In the genomic region with DNA sequence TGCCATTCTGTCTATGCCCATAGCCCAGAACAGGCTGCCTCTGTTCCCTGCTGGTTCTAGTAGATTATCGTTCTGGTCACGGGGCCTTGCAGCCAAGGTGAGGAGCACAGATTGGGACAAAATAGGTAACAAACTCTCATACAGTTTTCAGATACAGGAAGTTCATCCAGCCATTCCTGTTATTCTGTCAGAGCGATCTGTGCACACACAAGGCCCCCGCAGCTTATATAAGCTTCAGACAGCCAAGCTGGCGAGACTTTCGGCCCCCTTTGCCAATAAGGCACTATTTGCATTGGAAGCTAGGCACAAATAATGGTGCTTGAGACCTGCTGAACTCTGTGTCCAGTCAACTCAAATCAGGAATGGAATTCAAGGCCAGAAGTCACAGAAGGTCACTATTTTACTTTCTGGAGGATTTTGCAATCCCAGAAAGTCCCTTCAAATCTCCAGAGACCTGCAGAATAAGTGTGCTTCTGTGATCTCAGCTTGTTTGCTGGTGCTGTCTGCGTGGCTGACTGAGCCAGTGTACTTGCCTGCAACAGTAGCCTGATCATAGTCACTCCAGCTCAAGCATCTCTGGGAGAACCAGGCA, we compare ENCODE assay signal across 1 cellular context.
A peak's percentile ranks its signal among the peaks of the same experiment; 100 is the strongest.
TF ChIP-seq lines count a peak whose summit lies in the region.

No MANE protein-coding gene starts in this region.

TF ChIP-seq in HepG2, 621 proteins besides CTCF, POLR2A, EP300 and RAD21 (continued from another document and continues in another):
- TF ChIP-seq, protein P1, sequence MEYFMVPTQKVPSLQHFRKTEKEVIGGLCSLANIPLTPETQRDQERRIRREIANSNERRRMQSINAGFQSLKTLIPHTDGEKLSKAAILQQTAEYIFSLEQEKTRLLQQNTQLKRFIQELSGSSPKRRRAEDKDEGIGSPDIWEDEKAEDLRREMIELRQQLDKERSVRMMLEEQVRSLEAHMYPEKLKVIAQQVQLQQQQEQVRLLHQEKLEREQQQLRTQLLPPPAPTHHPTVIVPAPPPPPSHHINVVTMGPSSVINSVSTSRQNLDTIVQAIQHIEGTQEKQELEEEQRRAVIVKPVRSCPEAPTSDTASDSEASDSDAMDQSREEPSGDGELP (IDR thresholded peaks at IDR 0.05; ENCODE audit: borderline replicate concordance, low read depth): no peak
- TF ChIP-seq MTA3 (CRISPR knock-in tag; IDR thresholded peaks at IDR 0.05): no peak
- TF ChIP-seq, protein P2, sequence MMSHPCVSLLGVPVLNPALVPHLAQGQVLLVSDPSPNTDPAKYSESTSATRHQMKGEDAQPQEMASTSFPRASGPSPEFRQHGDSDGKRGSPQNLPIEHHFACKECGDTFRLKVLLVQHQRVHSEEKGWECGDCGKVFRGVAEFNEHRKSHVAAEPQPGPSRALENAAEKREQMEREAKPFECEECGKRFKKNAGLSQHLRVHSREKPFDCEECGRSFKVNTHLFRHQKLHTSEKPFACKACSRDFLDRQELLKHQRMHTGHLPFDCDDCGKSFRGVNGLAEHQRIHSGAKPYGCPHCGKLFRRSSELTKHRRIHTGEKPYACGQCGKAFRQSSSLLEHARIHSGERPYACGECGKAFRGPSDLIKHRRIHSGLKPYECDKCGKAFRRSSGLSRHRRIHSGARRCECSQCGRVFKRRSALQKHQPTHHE (CRISPR knock-in tag; IDR thresholded peaks at IDR 0.05; ENCODE audit: borderline replicate concordance): no peak
- TF ChIP-seq ZZZ3 (CRISPR knock-in tag; IDR thresholded peaks at IDR 0.05; ENCODE audit: borderline replicate concordance): no peak
- TF ChIP-seq ZKSCAN1 (IDR thresholded peaks at IDR 0.05; ENCODE audit: low read length): no peak
- no peak for TF ChIP-seq GABPA (IDR thresholded peaks at IDR 0.05; ENCODE audit: low read depth, low read length)
- peak; percentile 38; the same call in 1 of the 2 replicates for TF ChIP-seq GABPA (CRISPR knock-in tag; IDR thresholded peaks at IDR 0.05; ENCODE audit: low read depth)
- TF ChIP-seq, protein P3, sequence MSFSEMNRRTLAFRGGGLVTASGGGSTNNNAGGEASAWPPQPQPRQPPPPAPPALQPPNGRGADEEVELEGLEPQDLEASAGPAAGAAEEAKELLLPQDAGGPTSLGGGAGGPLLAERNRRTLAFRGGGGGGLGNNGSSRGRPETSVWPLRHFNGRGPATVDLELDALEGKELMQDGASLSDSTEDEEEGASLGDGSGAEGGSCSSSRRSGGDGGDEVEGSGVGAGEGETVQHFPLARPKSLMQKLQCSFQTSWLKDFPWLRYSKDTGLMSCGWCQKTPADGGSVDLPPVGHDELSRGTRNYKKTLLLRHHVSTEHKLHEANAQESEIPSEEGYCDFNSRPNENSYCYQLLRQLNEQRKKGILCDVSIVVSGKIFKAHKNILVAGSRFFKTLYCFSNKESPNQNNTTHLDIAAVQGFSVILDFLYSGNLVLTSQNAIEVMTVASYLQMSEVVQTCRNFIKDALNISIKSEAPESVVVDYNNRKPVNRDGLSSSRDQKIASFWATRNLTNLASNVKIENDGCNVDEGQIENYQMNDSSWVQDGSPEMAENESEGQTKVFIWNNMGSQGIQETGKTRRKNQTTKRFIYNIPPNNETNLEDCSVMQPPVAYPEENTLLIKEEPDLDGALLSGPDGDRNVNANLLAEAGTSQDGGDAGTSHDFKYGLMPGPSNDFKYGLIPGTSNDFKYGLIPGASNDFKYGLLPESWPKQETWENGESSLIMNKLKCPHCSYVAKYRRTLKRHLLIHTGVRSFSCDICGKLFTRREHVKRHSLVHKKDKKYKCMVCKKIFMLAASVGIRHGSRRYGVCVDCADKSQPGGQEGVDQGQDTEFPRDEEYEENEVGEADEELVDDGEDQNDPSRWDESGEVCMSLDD (CRISPR knock-in tag; IDR thresholded peaks at IDR 0.05; ENCODE audit: borderline replicate concordance): no peak
- no peak for TF ChIP-seq ZNF224 (CRISPR knock-in tag; IDR thresholded peaks at IDR 0.05)
- TF ChIP-seq HNRNPUL1 (IDR thresholded peaks at IDR 0.05; ENCODE audit: low read depth, low read length): no peak
- TF ChIP-seq, protein P4, sequence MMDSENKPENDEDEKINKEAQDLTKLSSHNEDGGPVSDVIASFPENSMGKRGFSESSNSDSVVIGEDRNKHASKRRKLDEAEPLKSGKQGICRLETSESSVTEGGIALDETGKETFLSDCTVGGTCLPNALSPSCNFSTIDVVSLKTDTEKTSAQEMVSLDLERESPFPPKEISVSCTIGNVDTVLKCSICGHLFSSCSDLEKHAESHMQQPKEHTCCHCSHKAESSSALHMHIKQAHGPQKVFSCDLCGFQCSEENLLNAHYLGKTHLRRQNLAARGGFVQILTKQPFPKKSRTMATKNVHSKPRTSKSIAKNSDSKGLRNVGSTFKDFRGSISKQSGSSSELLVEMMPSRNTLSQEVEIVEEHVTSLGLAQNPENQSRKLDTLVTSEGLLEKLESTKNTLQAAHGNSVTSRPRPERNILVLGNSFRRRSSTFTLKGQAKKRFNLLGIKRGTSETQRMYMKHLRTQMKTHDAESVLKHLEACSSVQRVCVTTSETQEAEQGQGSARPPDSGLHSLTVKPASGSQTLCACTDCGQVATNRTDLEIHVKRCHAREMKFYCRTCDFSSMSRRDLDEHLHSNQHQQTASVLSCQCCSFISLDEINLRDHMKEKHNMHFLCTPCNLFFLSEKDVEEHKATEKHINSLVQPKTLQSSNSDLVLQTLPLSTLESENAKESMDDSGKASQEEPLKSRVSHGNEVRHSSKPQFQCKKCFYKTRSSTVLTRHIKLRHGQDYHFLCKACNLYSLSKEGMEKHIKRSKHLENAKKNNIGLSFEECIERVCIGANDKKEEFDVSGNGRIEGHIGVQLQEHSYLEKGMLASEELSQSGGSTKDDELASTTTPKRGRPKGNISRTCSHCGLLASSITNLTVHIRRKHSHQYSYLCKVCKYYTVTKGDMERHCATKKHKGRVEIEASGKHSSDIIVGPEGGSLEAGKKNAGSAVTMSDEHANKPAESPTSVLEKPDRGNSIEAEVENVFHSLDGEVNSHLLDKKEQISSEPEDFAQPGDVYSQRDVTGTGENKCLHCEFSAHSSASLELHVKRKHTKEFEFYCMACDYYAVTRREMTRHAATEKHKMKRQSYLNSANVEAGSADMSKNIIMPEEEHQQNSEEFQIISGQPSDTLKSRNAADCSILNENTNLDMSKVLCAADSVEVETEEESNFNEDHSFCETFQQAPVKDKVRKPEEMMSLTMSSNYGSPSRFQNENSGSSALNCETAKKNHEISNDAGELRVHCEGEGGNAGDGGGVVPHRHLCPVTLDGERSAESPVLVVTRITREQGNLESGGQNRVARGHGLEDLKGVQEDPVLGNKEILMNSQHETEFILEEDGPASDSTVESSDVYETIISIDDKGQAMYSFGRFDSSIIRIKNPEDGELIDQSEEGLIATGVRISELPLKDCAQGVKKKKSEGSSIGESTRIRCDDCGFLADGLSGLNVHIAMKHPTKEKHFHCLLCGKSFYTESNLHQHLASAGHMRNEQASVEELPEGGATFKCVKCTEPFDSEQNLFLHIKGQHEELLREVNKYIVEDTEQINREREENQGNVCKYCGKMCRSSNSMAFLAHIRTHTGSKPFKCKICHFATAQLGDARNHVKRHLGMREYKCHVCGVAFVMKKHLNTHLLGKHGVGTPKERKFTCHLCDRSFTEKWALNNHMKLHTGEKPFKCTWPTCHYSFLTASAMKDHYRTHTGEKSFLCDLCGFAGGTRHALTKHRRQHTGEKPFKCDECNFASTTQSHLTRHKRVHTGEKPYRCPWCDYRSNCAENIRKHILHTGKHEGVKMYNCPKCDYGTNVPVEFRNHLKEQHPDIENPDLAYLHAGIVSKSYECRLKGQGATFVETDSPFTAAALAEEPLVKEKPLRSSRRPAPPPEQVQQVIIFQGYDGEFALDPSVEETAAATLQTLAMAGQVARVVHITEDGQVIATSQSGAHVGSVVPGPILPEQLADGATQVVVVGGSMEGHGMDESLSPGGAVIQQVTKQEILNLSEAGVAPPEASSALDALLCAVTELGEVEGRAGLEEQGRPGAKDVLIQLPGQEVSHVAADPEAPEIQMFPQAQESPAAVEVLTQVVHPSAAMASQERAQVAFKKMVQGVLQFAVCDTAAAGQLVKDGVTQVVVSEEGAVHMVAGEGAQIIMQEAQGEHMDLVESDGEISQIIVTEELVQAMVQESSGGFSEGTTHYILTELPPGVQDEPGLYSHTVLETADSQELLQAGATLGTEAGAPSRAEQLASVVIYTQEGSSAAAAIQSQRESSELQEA (CRISPR knock-in tag; IDR thresholded peaks at IDR 0.05; ENCODE audit: not compliant biosample characterization): no peak
- TF ChIP-seq FOXK1 (CRISPR knock-in tag; IDR thresholded peaks at IDR 0.05; ENCODE audit: borderline replicate concordance, low read depth): peak; percentile 36; the same call in 1 of the 2 replicates
- TF ChIP-seq NCOA5 (CRISPR knock-in tag; IDR thresholded peaks at IDR 0.05): no peak
- peak; percentile 38; the same call in 1 of the 2 replicates for TF ChIP-seq FOXC1 (CRISPR knock-in tag; IDR thresholded peaks at IDR 0.05; ENCODE audit: borderline replicate concordance)
- no peak for TF ChIP-seq IRX3 (CRISPR knock-in tag; IDR thresholded peaks at IDR 0.05; ENCODE audit: borderline replicate concordance, low read depth)
- no peak for TF ChIP-seq JARID2 (CRISPR knock-in tag; IDR thresholded peaks at IDR 0.05; ENCODE audit: insufficient replicate concordance)
- TF ChIP-seq ZNF550 (CRISPR knock-in tag; IDR thresholded peaks at IDR 0.05; ENCODE audit: borderline replicate concordance): no peak
- TF ChIP-seq ARNT (IDR thresholded peaks at IDR 0.05): no peak
- TF ChIP-seq DR1 (CRISPR knock-in tag; IDR thresholded peaks at IDR 0.05): no peak; the same call in 1 of the 2 replicates
- TF ChIP-seq SRY (CRISPR knock-in tag; IDR thresholded peaks at IDR 0.05): no peak
- peak; percentile 43; the same call in 1 of the 2 replicates for TF ChIP-seq HNF4G (IDR thresholded peaks at IDR 0.05; ENCODE audit: borderline replicate concordance, low read depth, low read length)
- 0 out of 2 replicates have a peak, but pooled peaks have one; percentile 30 for TF ChIP-seq HNF4G (CRISPR knock-in tag; IDR thresholded peaks at IDR 0.05; ENCODE audit: borderline replicate concordance, low read depth)
- TF ChIP-seq ZNF251 (CRISPR knock-in tag; IDR thresholded peaks at IDR 0.05): no peak
- no peak for TF ChIP-seq NFKB2 (CRISPR knock-in tag; IDR thresholded peaks at IDR 0.05; ENCODE audit: borderline replicate concordance)
- no peak for TF ChIP-seq ZNF138 (CRISPR knock-in tag; IDR thresholded peaks at IDR 0.05; ENCODE audit: low read depth)
- no peak for TF ChIP-seq ZNF33B (CRISPR knock-in tag; IDR thresholded peaks at IDR 0.05)
- TF ChIP-seq ZNF703 (CRISPR knock-in tag; IDR thresholded peaks at IDR 0.05; ENCODE audit: borderline replicate concordance): no peak
- TF ChIP-seq, protein P5, sequence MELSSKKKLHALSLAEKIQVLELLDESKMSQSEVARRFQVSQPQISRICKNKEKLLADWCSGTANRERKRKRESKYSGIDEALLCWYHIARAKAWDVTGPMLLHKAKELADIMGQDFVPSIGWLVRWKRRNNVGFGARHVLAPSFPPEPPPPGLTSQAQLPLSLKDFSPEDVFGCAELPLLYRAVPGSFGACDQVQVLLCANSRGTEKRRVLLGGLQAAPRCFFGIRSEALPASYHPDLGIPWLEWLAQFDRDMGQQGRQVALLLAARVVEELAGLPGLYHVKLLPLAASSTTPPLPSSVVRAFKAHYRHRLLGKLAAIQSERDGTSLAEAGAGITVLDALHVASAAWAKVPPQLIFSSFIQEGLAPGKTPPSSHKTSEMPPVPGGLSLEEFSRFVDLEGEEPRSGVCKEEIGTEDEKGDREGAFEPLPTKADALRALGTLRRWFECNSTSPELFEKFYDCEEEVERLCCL (CRISPR knock-in tag; IDR thresholded peaks at IDR 0.05; ENCODE audit: borderline replicate concordance): no peak
- no peak for TF ChIP-seq MXD4 (CRISPR knock-in tag; IDR thresholded peaks at IDR 0.05)
- no peak for TF ChIP-seq ZNF441 (CRISPR knock-in tag; IDR thresholded peaks at IDR 0.05; ENCODE audit: borderline replicate concordance)
- TF ChIP-seq, protein P6, sequence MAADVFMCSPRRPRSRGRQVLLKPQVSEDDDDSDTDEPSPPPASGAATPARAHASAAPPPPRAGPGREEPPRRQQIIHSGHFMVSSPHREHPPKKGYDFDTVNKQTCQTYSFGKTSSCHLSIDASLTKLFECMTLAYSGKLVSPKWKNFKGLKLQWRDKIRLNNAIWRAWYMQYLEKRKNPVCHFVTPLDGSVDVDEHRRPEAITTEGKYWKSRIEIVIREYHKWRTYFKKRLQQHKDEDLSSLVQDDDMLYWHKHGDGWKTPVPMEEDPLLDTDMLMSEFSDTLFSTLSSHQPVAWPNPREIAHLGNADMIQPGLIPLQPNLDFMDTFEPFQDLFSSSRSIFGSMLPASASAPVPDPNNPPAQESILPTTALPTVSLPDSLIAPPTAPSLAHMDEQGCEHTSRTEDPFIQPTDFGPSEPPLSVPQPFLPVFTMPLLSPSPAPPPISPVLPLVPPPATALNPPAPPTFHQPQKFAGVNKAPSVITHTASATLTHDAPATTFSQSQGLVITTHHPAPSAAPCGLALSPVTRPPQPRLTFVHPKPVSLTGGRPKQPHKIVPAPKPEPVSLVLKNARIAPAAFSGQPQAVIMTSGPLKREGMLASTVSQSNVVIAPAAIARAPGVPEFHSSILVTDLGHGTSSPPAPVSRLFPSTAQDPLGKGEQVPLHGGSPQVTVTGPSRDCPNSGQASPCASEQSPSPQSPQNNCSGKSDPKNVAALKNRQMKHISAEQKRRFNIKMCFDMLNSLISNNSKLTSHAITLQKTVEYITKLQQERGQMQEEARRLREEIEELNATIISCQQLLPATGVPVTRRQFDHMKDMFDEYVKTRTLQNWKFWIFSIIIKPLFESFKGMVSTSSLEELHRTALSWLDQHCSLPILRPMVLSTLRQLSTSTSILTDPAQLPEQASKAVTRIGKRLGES (CRISPR knock-in tag; IDR thresholded peaks at IDR 0.05; ENCODE audit: borderline replicate concordance): no peak
- TF ChIP-seq KAT2B (IDR thresholded peaks at IDR 0.05; ENCODE audit: borderline replicate concordance, low read depth, low read length): no peak
- no peak for TF ChIP-seq SMAD3 (CRISPR knock-in tag; IDR thresholded peaks at IDR 0.05)
- peak; percentile 15; the same call in 1 of the 2 replicates for TF ChIP-seq DPF2 (CRISPR knock-in tag; IDR thresholded peaks at IDR 0.05; ENCODE audit: borderline replicate concordance, low read depth)
- no peak for TF ChIP-seq XBP1 (CRISPR knock-in tag; IDR thresholded peaks at IDR 0.05)
- peak; percentile 69; the same call in 1 of the 2 replicates for TF ChIP-seq JUND (CRISPR knock-in tag; IDR thresholded peaks at IDR 0.05)
- TF ChIP-seq, protein P7, sequence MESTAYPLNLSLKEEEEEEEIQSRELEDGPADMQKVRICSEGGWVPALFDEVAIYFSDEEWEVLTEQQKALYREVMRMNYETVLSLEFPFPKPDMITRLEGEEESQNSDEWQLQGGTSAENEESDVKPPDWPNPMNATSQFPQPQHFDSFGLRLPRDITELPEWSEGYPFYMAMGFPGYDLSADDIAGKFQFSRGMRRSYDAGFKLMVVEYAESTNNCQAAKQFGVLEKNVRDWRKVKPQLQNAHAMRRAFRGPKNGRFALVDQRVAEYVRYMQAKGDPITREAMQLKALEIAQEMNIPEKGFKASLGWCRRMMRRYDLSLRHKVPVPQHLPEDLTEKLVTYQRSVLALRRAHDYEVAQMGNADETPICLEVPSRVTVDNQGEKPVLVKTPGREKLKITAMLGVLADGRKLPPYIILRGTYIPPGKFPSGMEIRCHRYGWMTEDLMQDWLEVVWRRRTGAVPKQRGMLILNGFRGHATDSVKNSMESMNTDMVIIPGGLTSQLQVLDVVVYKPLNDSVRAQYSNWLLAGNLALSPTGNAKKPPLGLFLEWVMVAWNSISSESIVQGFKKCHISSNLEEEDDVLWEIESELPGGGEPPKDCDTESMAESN (CRISPR knock-in tag; conservative IDR thresholded peaks at IDR 0.05): no peak
- TF ChIP-seq TCF12 (IDR thresholded peaks at IDR 0.05): no peak
- TF ChIP-seq TCF12 (CRISPR knock-in tag; IDR thresholded peaks at IDR 0.05): peak; percentile 82; the same call in 1 of the 2 replicates
- peak; percentile 76; the same call in 1 of the 2 replicates for TF ChIP-seq ZNF292 (CRISPR knock-in tag; IDR thresholded peaks at IDR 0.05; ENCODE audit: borderline replicate concordance, low read depth)
